ENCODE assay signal across 1 cellular context in genomic region chr1:157045251-157046218, GRCh38.
TF ChIP-seq lines count a peak whose summit lies in the region.

Gene ARHGEF11 (minus strand): TSS chr1:157045742. CDS start chr1:157044330, 1,412 bp downstream.

TF ChIP-seq in WTC11, 78 proteins besides CTCF, POLR2A, EP300 and RAD21 (continued from another document):
- TF ChIP-seq E2F1 (CRISPR knock-in tag; IDR thresholded peaks at IDR 0.05), result no peak
